Comparison of ENCODE assay signal across 27 cellular contexts in genomic region chr11:6672006-6672405, GRCh38.
"Had no signal": no experiment of that assay in that cellular context is flagged by ENCODE, and none has a peak within 500 bp of the region (broad histone marks: within the 10 kb centered on the region; RNA-seq: fewer than 3 reads in every experiment).

No MANE protein-coding gene starts in this region.

- H3K4me1 ChIP-seq: ascending aorta, testis, uterus had no signal

- H3K9me3 Mint-ChIP-seq: activated naive CD4-positive, alpha-beta T cell treated with anti-CD3 and anti-CD28 coated beads for 36 hours; activated T-cell treated with anti-CD3 and anti-CD28 coated beads, Interleukin-2, amount 50 U/mL, for 24 hours; natural killer cell; stimulated activated naive B cell treated with anti-CD40 and anti-IgM and Interleukin-4, amounts not matched to agents 10 μg/mL and 1 μg/mL and 100 μg/mL, for 72 hours had no signal

- H3K36me3 Mint-ChIP-seq: natural killer cell had no signal

- DNase-seq: activated CD4-positive, CD25-positive, alpha-beta regulatory T cell treated with anti-CD3 and anti-CD28 coated beads, Interleukin-2, amount 50 U/mL, for 72 hours; activated CD8-positive, alpha-beta memory T cell treated with anti-CD3 and anti-CD28 coated beads for 24 hours; activated CD8-positive, alpha-beta memory T cell treated with anti-CD3 and anti-CD28 coated beads, Interleukin-2, amount 50 U/mL, for 4 hours; activated naive CD4-positive, alpha-beta T cell treated with anti-CD3 and anti-CD28 coated beads for 36 hours; activated T-cell treated with anti-CD3 and anti-CD28 coated beads, Interleukin-2, amount 50 U/mL, for 24 hours; adrenal gland; brain microvascular endothelial cell; caudate nucleus; hippocampal formation; kidney glomerular epithelial cell; left lung; natural killer cell; retina; sigmoid colon; stimulated activated CD4-positive, alpha-beta T cell treated with anti-CD3 and anti-CD28 coated beads, Interleukin-2, amount 100 ng/mL, for 48 hours; stimulated activated CD8-positive, alpha-beta memory T cell treated with anti-CD3 and anti-CD28 coated beads, Interleukin-4, amount 100 ng/mL, for 48 hours; stimulated activated naive B cell treated with anti-CD40 and anti-IgM and Interleukin-4, amounts not matched to agents 10 μg/mL and 1 μg/mL and 100 μg/mL, for 72 hours; T1000; testis; trophoblast cell; uterus; WERI-Rb-1 had no signal

- H3K4me3 Mint-ChIP-seq: activated naive CD4-positive, alpha-beta T cell treated with anti-CD3 and anti-CD28 coated beads for 36 hours; activated T-cell treated with anti-CD3 and anti-CD28 coated beads, Interleukin-2, amount 50 U/mL, for 24 hours; natural killer cell; stimulated activated naive B cell treated with anti-CD40 and anti-IgM and Interleukin-4, amounts not matched to agents 10 μg/mL and 1 μg/mL and 100 μg/mL, for 72 hours had no signal

- H3K27me3 ChIP-seq: adrenal gland, ascending aorta, brain microvascular endothelial cell, esophagus muscularis mucosa, left lung, sigmoid colon, testis, uterus had no signal

- H3K36me3 ChIP-seq: adrenal gland, ascending aorta, brain microvascular endothelial cell, esophagus muscularis mucosa, left lung, sigmoid colon, uterus, WERI-Rb-1 had no signal

- H3K27ac ChIP-seq: adrenal gland, ascending aorta, brain microvascular endothelial cell, esophagus muscularis mucosa, left lung, sigmoid colon, testis, uterus, WERI-Rb-1 had no signal

- H3K4me3 ChIP-seq: adrenal gland, ascending aorta, esophagus muscularis mucosa, left lung, lung, sigmoid colon, testis, uterus had no signal

- FAIRE-seq: frontal cortex had no signal

- H3K9me3 ChIP-seq: adrenal gland, ascending aorta, esophagus muscularis mucosa, left lung, sigmoid colon, testis, uterus had no signal

- ATAC-seq: left lung; natural killer cell; stimulated activated naive B cell treated with anti-CD40 and anti-IgM and Interleukin-4, amounts not matched to agents 10 μg/mL and 1 μg/mL and 100 μg/mL, for 72 hours had no signal

- H3K27ac Mint-ChIP-seq: natural killer cell; progenitor cell of endocrine pancreas; stimulated activated naive B cell treated with anti-CD40 and anti-IgM and Interleukin-4, amounts not matched to agents 10 μg/mL and 1 μg/mL and 100 μg/mL, for 72 hours had no signal

- H3K27me3 Mint-ChIP-seq: activated T-cell treated with anti-CD3 and anti-CD28 coated beads, Interleukin-2, amount 50 U/mL, for 24 hours; progenitor cell of endocrine pancreas had no signal
